28 cellular contexts compared by ENCODE assay signal in genomic region chr14:82419933-82420332, GRCh38.
"Had no signal": no experiment of that assay in that cellular context is flagged by ENCODE, and none has a peak within 500 bp of the region (broad histone marks: within the 10 kb centered on the region; RNA-seq: fewer than 3 reads in every experiment).

No MANE protein-coding gene starts in this region.

- ATAC-seq: activated CD8-positive, alpha-beta memory T cell treated with anti-CD3 and anti-CD28 coated beads, Interleukin-2, amount 10 ng/mL, durations not matched to agents 7 days and 5 days; activated naive CD8-positive, alpha-beta T cell treated with anti-CD3 and anti-CD28 coated beads, Interleukin-2, amount 50 U/mL, for 24 hours; Panc1; SK-N-SH treated with all-trans-retinoic acid at 6 μM for 48 hours had no signal

- H3K36me3 ChIP-seq: cardiac muscle cell, SJSA1 had no signal

- H3K36me3 Mint-ChIP-seq: activated CD8-positive, alpha-beta memory T cell treated with anti-CD3 and anti-CD28 coated beads, Interleukin-2, amount 10 ng/mL, durations not matched to agents 7 days and 5 days; activated naive CD4-positive, alpha-beta T cell treated with anti-CD3 and anti-CD28 coated beads, Interleukin-2, amount 50 U/mL, for 24 hours had no signal

- H3K4me3 ChIP-seq: cardiac muscle cell, SJSA1 had no signal

- DNase-seq: activated B cell treated with CpG ODN at 0.5 μM for 24 hours; activated CD4-positive, alpha-beta T cell treated with anti-CD3 and anti-CD28 coated beads for 1 hour; activated CD4-positive, alpha-beta T cell treated with anti-CD3 and anti-CD28 coated beads, Interleukin-2, amount 10 ng/mL, durations not matched to agents 24 days and 14 days; activated CD4-positive, alpha-beta T cell treated with anti-CD3 and anti-CD28 coated beads, Interleukin-2, amount 50 U/mL, for 48 hours; activated CD8-positive, alpha-beta memory T cell treated with anti-CD3 and anti-CD28 coated beads, Interleukin-2, amount 10 ng/mL, durations not matched to agents 7 days and 5 days; activated effector memory CD4-positive, alpha-beta T cell treated with Interleukin-2 at 50 U/mL for 16 hours; activated naive CD4-positive, alpha-beta T cell; activated naive CD8-positive, alpha-beta T cell treated with anti-CD3 and anti-CD28 coated beads, Interleukin-2, amount 50 U/mL, for 24 hours; activated T-cell treated with anti-CD3 and anti-CD28 coated beads, Interleukin-2, amount 50 U/mL, for 24 hours; amniotic stem cell; NCI-H1092; NCI-H1417; NCI-H1930; NCI-H345; NCI-H510A; NCI-H526 treated with DMSO at 0.1 percent for 48 hours; NCI-H82; RPMI8226; SHP77; SW 1271 had no signal

- H3K27me3 ChIP-seq: cardiac muscle cell, SJSA1 had no signal

- H3K4me1 ChIP-seq: SJSA1 had no signal

- H3K27ac ChIP-seq: cardiac muscle cell, KMS-11, SJSA1 had no signal

- H3K27ac Mint-ChIP-seq: activated B cell treated with CpG ODN at 0.5 μM for 24 hours; activated CD4-positive, alpha-beta T cell treated with anti-CD3 and anti-CD28 coated beads, Interleukin-2, amount 10 ng/mL, durations not matched to agents 24 days and 14 days; activated CD8-positive, alpha-beta memory T cell treated with anti-CD3 and anti-CD28 coated beads, Interleukin-2, amount 10 ng/mL, durations not matched to agents 7 days and 5 days; activated naive CD4-positive, alpha-beta T cell treated with anti-CD3 and anti-CD28 coated beads, Interleukin-2, amount 50 U/mL, for 24 hours; activated naive CD8-positive, alpha-beta T cell treated with anti-CD3 and anti-CD28 coated beads, Interleukin-2, amount 50 U/mL, for 24 hours; activated T-cell treated with anti-CD3 and anti-CD28 coated beads, Interleukin-2, amount 50 U/mL, for 24 hours; activated T-helper 1 cell treated with anti-CD3 and anti-CD28 coated beads, Interleukin-12 subunit alpha, Interleukin-12 subunit beta, Interleukin-2, Interleukin-4 antibody, amounts not matched to agents 30 ng/mL and 10 ng/mL and 1 ng/mL, durations not matched to agents 14 hours and 24 hours and 36 hours; brain had no signal
